Comparison of ENCODE assay signal across 8 cellular contexts in genomic region chr1:85465099-85465790, GRCh38. TPM values are rescaled to one million over a fixed set of nuclear protein-coding genes. Genes with fewer than 3 reads are reported as not detected.
DNase-seq lines count a peak whose midpoint lies in the region; ATAC-seq, FAIRE-seq and TF ChIP-seq lines count a peak whose summit lies in the region.

DDAH1 (minus strand) TSS chr1:85465159; CDS start chr1:85465045, 114 bp downstream.

- BruUV-seq in OCI-LY7 (replicated peaks; lab: Mats Ljungman, UMichigan) = no TSS peak

- POLR2A ChIA-PET in CD4-positive, alpha-beta memory T cell (lab: Charles Lee; ENCODE audit: partially characterized antibody) = no interaction called here
- POLR2A ChIA-PET in OCI-LY7 (lab: Charles Lee) = no interaction called here

- H3K4me2 ChIP-seq in OCI-LY7 (ENCODE audit: low read length) = no peak within 1 kb of the TSS

- H2AFZ ChIP-seq in OCI-LY7 (ENCODE audit: low read length) = no peak within 1 kb of the TSS

- H3K36me3 Mint-ChIP-seq in CD4-positive, alpha-beta memory T cell = no peaks in the 10 kb centered on the region

- no peaks in the 10 kb centered on the region for H3K36me3 ChIP-seq in CD4-positive, alpha-beta memory T cell (ENCODE audit: insufficient read depth, low read length)
- H3K36me3 ChIP-seq in OCI-LY7 (ENCODE audit: insufficient read depth, low read length) = no peaks in the 10 kb centered on the region

- peaks cover 0 to 5% (median 1%) of the 10 kb centered on the region in 8 donors for H3K9me3 Mint-ChIP-seq in CD4-positive, alpha-beta memory T cell

- CTCF ChIA-PET in CD4-positive, alpha-beta memory T cell (lab: Charles Lee; ENCODE audit: partially characterized antibody) = no interaction called here
- CTCF ChIA-PET in OCI-LY7 (lab: Charles Lee; ENCODE audit: unreplicated experiment) = no interaction called here

- no peaks in the 10 kb centered on the region for H3K79me2 ChIP-seq in OCI-LY7 (ENCODE audit: insufficient read depth, low read depth, low read length)

- H3K4me1 Mint-ChIP-seq in CD4-positive, alpha-beta memory T cell = peaks cover 2 to 19% (median 7%) of the 10 kb centered on the region in 4 donors

- no peaks in the 10 kb centered on the region for H3K9me2 ChIP-seq in OCI-LY7 (ENCODE audit: insufficient read depth, low read length)

- intact Hi-C loops in CD4-positive, alpha-beta memory T cell (cut with micrococcal nuclease) = no loop called here
- intact Hi-C loops in OCI-LY7 (cut with micrococcal nuclease; ENCODE audit: unreplicated experiment) = no loop called here

- H3K27ac Mint-ChIP-seq in CD4-positive, alpha-beta memory T cell = no peak within 1 kb of the TSS

- DNase-seq in CD4-positive, alpha-beta memory T cell = no peak
- DNase-seq in RCC 7860 (ENCODE audit: low spot score) (peak; percentile 43), cerebellum (ENCODE audit: low spot score) (peak; percentile 83), islet precursor cell (peak; percentile 82), skeletal muscle cell (ENCODE audit: low read depth) (no peak), OCI-LY7 (ENCODE audit: low spot score) (no peak)

- peaks cover 46 to 47% of the 10 kb centered on the region in 2 donors for H3K27me3 Mint-ChIP-seq in CD4-positive, alpha-beta memory T cell

- no peak within 1 kb of the TSS for H3K27ac ChIP-seq in CD4-positive, alpha-beta memory T cell (ENCODE audit: low read depth, low read length)
- no peak within 1 kb of the TSS for H3K27ac ChIP-seq in OCI-LY7 (ENCODE audit: low read depth, low read length, poor library complexity, severe bottlenecking)

- H3K4me3 Mint-ChIP-seq in CD4-positive, alpha-beta memory T cell = peak within 1 kb of the TSS; percentile 32 to 74 (median 66)

- H3K9me3 ChIP-seq in CD4-positive, alpha-beta memory T cell (ENCODE audit: control insufficient read depth in 1 of 2, low read length in 2 of 2) = no peaks in the 10 kb centered on the region
- H3K9me3 ChIP-seq in OCI-LY7 (ENCODE audit: low read length) = no peaks in the 10 kb centered on the region

- no peak for TF ChIP-seq CTCF in OCI-LY7 (conservative IDR thresholded peaks at IDR 0.05; ENCODE audit: low read length)

- peak; percentile 46 for ATAC-seq in GM19023 (IDR thresholded peaks at IDR 0.05; ENCODE audit: unreplicated experiment)
- ATAC-seq in HG03469 (IDR thresholded peaks at IDR 0.05; ENCODE audit: unreplicated experiment) = peak; percentile 25

- peaks cover 4% of the 10 kb centered on the region for H3K4me1 ChIP-seq in CD4-positive, alpha-beta memory T cell (ENCODE audit: insufficient read depth, low read length)
- H3K4me1 ChIP-seq in OCI-LY7 (ENCODE audit: insufficient read depth, low read length, poor library complexity, severe bottlenecking) = no peaks in the 10 kb centered on the region

- peaks cover 6% of the 10 kb centered on the region for H3K27me3 ChIP-seq in CD4-positive, alpha-beta memory T cell (ENCODE audit: insufficient read depth, low read length)

- H4K20me1 ChIP-seq in OCI-LY7 (ENCODE audit: insufficient read depth, low read length) = no peaks in the 10 kb centered on the region

- no peak within 1 kb of the TSS for H3K4me3 ChIP-seq in CD4-positive, alpha-beta memory T cell (ENCODE audit: low read length in 2 of 2)
- H3K4me3 ChIP-seq in skeletal muscle cell (ENCODE audit: low read depth, low read length) (peak within 1 kb of the TSS; percentile 73), OCI-LY7 (ENCODE audit: low read depth, low read length, poor library complexity, severe bottlenecking) (no peak within 1 kb of the TSS)

- FAIRE-seq in RCC 7860 (lab: Jason Lieb, UNC) = no peak

RNA-seq across cellular contexts. Expression of gene DDAH1, which starts in this region (rescaled TPM):
- not detected for total RNA-seq in CD4-positive, alpha-beta memory T cell
- not detected for polyA plus RNA-seq in CD4-positive, alpha-beta memory T cell
- total RNA-seq in cerebellum = 79.0 TPM
- not detected in 2 replicates for total RNA-seq in OCI-LY7 (2014; rRNA removed; shearing (Covaris generic))
- total RNA-seq in OCI-LY7 (2022) = not detected in 2 replicates

Comparison
In these comparisons a context has a peak if more than half of its experiments do, and no peak if none do; other contexts are left out.
1. RNA of gene DDAH1 (total RNA-seq): 79.0 TPM in cerebellum (single experiment); not detected in CD4-positive, alpha-beta memory T cell and not detected in OCI-LY7; every median in the first group is over 10 times any median in the second.
2. DNase-seq: peak in RCC 7860 (single experiment), cerebellum (single experiment) and islet precursor cell (single experiment); none in CD4-positive, alpha-beta memory T cell (0 of 5), skeletal muscle cell (single experiment) and OCI-LY7 (single experiment).